Comparison of ENCODE assay signal across 12 cellular contexts in the genomic region with DNA sequence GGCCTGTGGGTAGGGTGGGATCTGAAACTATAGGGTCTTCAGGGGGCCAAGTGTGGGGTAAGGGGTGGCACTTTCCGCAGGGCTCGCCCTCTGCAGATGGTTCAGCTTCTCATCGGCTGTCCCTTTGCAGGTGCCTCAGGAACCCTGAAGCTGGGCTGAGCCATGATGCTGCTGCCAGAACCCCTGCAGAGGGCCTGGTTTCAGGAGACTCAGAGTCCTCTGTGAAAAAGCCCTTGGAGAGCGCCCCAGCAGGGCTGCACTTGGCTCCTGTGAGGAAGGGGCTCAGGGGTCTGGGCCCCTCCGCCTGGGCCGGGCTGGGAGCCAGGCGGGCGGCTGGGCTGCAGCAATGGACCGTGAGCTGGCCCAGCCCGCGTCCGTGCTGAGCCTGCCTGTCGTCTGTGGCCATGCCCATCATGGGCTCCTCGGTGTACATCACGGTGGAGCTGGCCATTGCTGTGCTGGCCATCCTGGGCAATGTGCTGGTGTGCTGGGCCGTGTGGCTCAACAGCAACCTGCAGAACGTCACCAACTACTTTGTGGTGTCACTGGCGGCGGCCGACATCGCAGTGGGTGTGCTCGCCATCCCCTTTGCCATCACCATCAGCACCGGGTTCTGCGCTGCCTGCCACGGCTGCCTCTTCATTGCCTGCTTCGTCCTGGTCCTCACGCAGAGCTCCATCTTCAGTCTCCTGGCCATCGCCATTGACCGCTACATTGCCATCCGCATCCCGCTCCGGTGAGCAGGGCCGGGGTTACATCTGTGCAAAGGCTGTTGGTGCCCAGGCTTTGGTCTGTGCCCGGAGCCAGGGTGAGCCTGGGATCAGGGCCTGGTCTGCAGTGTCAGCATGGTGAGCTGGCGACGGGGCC. TPM values are rescaled to one million over a fixed set of nuclear protein-coding genes. Genes with fewer than 3 reads are reported as not detected.
DNase-seq lines count a peak whose midpoint lies in the region; ATAC-seq, FAIRE-seq and TF ChIP-seq lines count a peak whose summit lies in the region.
"Had no signal": no experiment of that assay in that cellular context is flagged by ENCODE, and none has a peak within 500 bp of the region (broad histone marks: within the 10 kb centered on the region; RNA-seq: fewer than 3 reads in every experiment).

No MANE protein-coding gene starts in this region.

- H3K27me3 ChIP-seq in HepG2 (ENCODE audit: control insufficient read depth in 1 of 2, insufficient read depth in 2 of 2, low read length in 2 of 2), result no peaks in the 10 kb centered on the region
- no peaks in the 10 kb centered on the region for H3K27me3 ChIP-seq in thymus (ENCODE audit: control insufficient read depth, insufficient read depth)
- H3K27me3 ChIP-seq in brain microvascular endothelial cell (replicated peaks), result no peaks in the 10 kb centered on the region
- H3K27me3 ChIP-seq: cardiac muscle cell had no signal

- no peak for DNase-seq in activated T-cell treated with anti-CD3 and anti-CD28 coated beads, Interleukin-2, amount 50 U/mL, for 72 hours
- no peak for DNase-seq in activated T-cell treated with anti-CD3 and anti-CD28 coated beads for 4 hours
- no peak for DNase-seq in activated CD4-positive, alpha-beta memory T cell treated with anti-CD3 and anti-CD28 coated beads, Interleukin-2, amount 10 ng/mL, durations not matched to agents 7 days and 5 days
- no peak for DNase-seq in HepG2 (ENCODE audit: low spot score)
- no peak for DNase-seq in midbrain (lab: John Stamatoyannopoulos, UW)
- DNase-seq in brain microvascular endothelial cell, result no peak
- no peak for DNase-seq in activated effector memory CD4-positive, alpha-beta T cell treated with Interleukin-2 at 50 U/mL for 16 hours
- DNase-seq: foreskin melanocyte, NCI-H1694 treated with DMSO at 0.1 percent for 48 hours had no signal

- FAIRE-seq in HepG2 (lab: Jason Lieb, UNC), result no peak

- no peak for ATAC-seq in activated T-cell treated with anti-CD3 and anti-CD28 coated beads, Interleukin-2, amount 50 U/mL, for 72 hours (replicated peaks in 1 of 2)
- ATAC-seq in HepG2, result no peak

- no peaks in the 10 kb centered on the region for H4K20me1 ChIP-seq in HepG2 (ENCODE audit: insufficient read depth, low read length)

- peaks cover 24% of the 10 kb centered on the region for H3K4me1 ChIP-seq in HepG2 (ENCODE audit: insufficient read depth, low read length)
- peaks cover 79% of the 10 kb centered on the region for H3K4me1 ChIP-seq in thymus (ENCODE audit: control insufficient read depth, insufficient read depth, low read length)

- no peaks in the 10 kb centered on the region for H3K9me3 Mint-ChIP-seq in activated T-cell treated with anti-CD3 and anti-CD28 coated beads, Interleukin-2, amount 50 U/mL, for 72 hours
- H3K9me3 Mint-ChIP-seq in activated CD4-positive, alpha-beta memory T cell treated with anti-CD3 and anti-CD28 coated beads, Interleukin-2, amount 10 ng/mL, durations not matched to agents 7 days and 5 days, result no peaks in the 10 kb centered on the region

- no peak overlapping the region for H2AFZ ChIP-seq in HepG2 (ENCODE audit: low read length)

- CTCF ChIA-PET in activated CD4-positive, alpha-beta memory T cell treated with anti-CD3 and anti-CD28 coated beads, Interleukin-2, amount 10 ng/mL, durations not matched to agents 7 days and 5 days (lab: Charles Lee), result interaction anchor here (1.2 to 2.0 kb wide), 2 partner anchors 9 to 69 kb away, joined by 3 to 7 read pairs; no protein-coding TSS in a partner anchor
- CTCF ChIA-PET in HepG2 (lab: Yijun Ruan, JAX; ENCODE audit: low intra/inter-chr PET ratio, low total read pairs), result no interaction called here

- TF ChIP-seq POLR2A in HepG2 (IDR thresholded peaks at IDR 0.05; ENCODE audit: insufficient read depth in 1 of 2, low read depth in 2 of 2, low read length in 2 of 2), result no peak

- H3K36me3 Mint-ChIP-seq in activated T-cell treated with anti-CD3 and anti-CD28 coated beads, Interleukin-2, amount 50 U/mL, for 72 hours (ENCODE audit: insufficient read depth in 2 of 2), result peaks cover 5 to 11% of the 10 kb centered on the region in 2 donors
- peaks cover 22% of the 10 kb centered on the region for H3K36me3 Mint-ChIP-seq in activated CD4-positive, alpha-beta memory T cell treated with anti-CD3 and anti-CD28 coated beads, Interleukin-2, amount 10 ng/mL, durations not matched to agents 7 days and 5 days (ENCODE audit: low read depth)

- H3K4me2 ChIP-seq in HepG2 (ENCODE audit: low read depth, low read length), result no peak overlapping the region

- no peak overlapping the region for H3K27ac ChIP-seq in HepG2 (ENCODE audit: extremely low read length, insufficient read depth, low read length)
- peak overlapping the region; percentile 96 for H3K27ac ChIP-seq in thymus (ENCODE audit: low read depth)
- H3K27ac ChIP-seq in brain microvascular endothelial cell, result no peak overlapping the region
- H3K27ac ChIP-seq: cardiac muscle cell had no signal

- no peak overlapping the region for H3K9ac ChIP-seq in HepG2 (ENCODE audit: insufficient read depth, low read depth, low read length)

- POLR2A ChIA-PET in activated CD4-positive, alpha-beta memory T cell treated with anti-CD3 and anti-CD28 coated beads, Interleukin-2, amount 10 ng/mL, durations not matched to agents 7 days and 5 days (lab: Charles Lee), result interaction anchor here (1.6 kb wide), 1 partner anchor 122 kb away, joined by 5 read pairs; a partner anchor contains a TSS
- POLR2A ChIA-PET in HepG2 (lab: Yijun Ruan, JAX), result no interaction called here

- no peak for TF ChIP-seq CTCF in HepG2 (CRISPR knock-in tag; IDR thresholded peaks at IDR 0.05)
- TF ChIP-seq CTCF in brain microvascular endothelial cell (IDR thresholded peaks at IDR 0.05; ENCODE audit: low read depth, low read length, missing control alignments), result no peak

- peak overlapping the region; percentile 38 for H3K27ac Mint-ChIP-seq in activated T-cell treated with anti-CD3 and anti-CD28 coated beads, Interleukin-2, amount 50 U/mL, for 72 hours
- peak overlapping the region; percentile 92 for H3K27ac Mint-ChIP-seq in activated CD4-positive, alpha-beta memory T cell treated with anti-CD3 and anti-CD28 coated beads, Interleukin-2, amount 10 ng/mL, durations not matched to agents 7 days and 5 days

- TF ChIP-seq EP300 in HepG2 (IDR thresholded peaks at IDR 0.05; ENCODE audit: low read depth in 2 of 2, low read length in 2 of 2) (no peak), HepG2 (CRISPR knock-in tag; IDR thresholded peaks at IDR 0.05; ENCODE audit: borderline replicate concordance) (no peak)

- WGBS in HepG2 (ENCODE audit: low lambda C conversion rate), result 96% methylated on average over 15 of the region's 36 CpGs
- 91% methylated on average over 36 of the region's 36 CpGs for WGBS in thymus

- H3K9me3 ChIP-seq in HepG2 (ENCODE audit: low read length) (no peaks in the 10 kb centered on the region), thymus (ENCODE audit: control insufficient read depth) (no peaks in the 10 kb centered on the region)

- peak overlapping the region; percentile 80 to 88 for H3K4me3 Mint-ChIP-seq in activated T-cell treated with anti-CD3 and anti-CD28 coated beads, Interleukin-2, amount 50 U/mL, for 72 hours
- no peak overlapping the region for H3K4me3 Mint-ChIP-seq in activated CD4-positive, alpha-beta memory T cell treated with anti-CD3 and anti-CD28 coated beads, Interleukin-2, amount 10 ng/mL, durations not matched to agents 7 days and 5 days

- H3K4me3 ChIP-seq in HepG2 (replicated peaks in 1 of 3; ENCODE audit: insufficient read depth in 1 of 3, low read depth in 2 of 3, low read length in 3 of 3) (no peak overlapping the region), thymus (ENCODE audit: low read length) (peak overlapping the region; percentile 87), brain microvascular endothelial cell (ENCODE audit: low read depth, low read length) (no peak overlapping the region)
- H3K4me3 ChIP-seq: cardiac muscle cell, lung had no signal

- intact Hi-C loops in HepG2 (cut with micrococcal nuclease; ENCODE audit: unreplicated experiment), result no loop called here

- in situ Hi-C loops in HepG2 (cut with HindIII; ENCODE audit: extremely low pct_ligation_motif_present, low pct_unique_long_range_greater_than_20kb), result no loop called here
- in situ Hi-C loops in brain microvascular endothelial cell (cut with HindIII; ENCODE audit: low pct_ligation_motif_present, low sequenced_read_pairs), result no loop called here

- no peaks in the 10 kb centered on the region for H3K27me3 Mint-ChIP-seq in activated T-cell treated with anti-CD3 and anti-CD28 coated beads, Interleukin-2, amount 50 U/mL, for 72 hours (ENCODE audit: low read depth)
- H3K27me3 Mint-ChIP-seq in activated CD4-positive, alpha-beta memory T cell treated with anti-CD3 and anti-CD28 coated beads, Interleukin-2, amount 10 ng/mL, durations not matched to agents 7 days and 5 days, result no peaks in the 10 kb centered on the region

- no TSS peak for BruUV-seq in HepG2 (replicated peaks; lab: Mats Ljungman, UMichigan)

- no peak for TF ChIP-seq RAD21 in HepG2 (CRISPR knock-in tag; IDR thresholded peaks at IDR 0.05)

- H3K4me1 Mint-ChIP-seq in activated T-cell treated with anti-CD3 and anti-CD28 coated beads, Interleukin-2, amount 50 U/mL, for 72 hours (ENCODE audit: low read depth), result peaks cover 97% of the 10 kb centered on the region
- H3K4me1 Mint-ChIP-seq in activated CD4-positive, alpha-beta memory T cell treated with anti-CD3 and anti-CD28 coated beads, Interleukin-2, amount 10 ng/mL, durations not matched to agents 7 days and 5 days, result peaks cover 85% of the 10 kb centered on the region

- H3K79me2 ChIP-seq in HepG2 (ENCODE audit: insufficient read depth, low read length), result no peaks in the 10 kb centered on the region

- no peaks in the 10 kb centered on the region for H3K36me3 ChIP-seq in HepG2 (replicated peaks in 1 of 2; ENCODE audit: control insufficient read depth in 1 of 2, insufficient read depth in 2 of 2, low read length in 2 of 2)
- peaks cover 46% of the 10 kb centered on the region for H3K36me3 ChIP-seq in thymus (ENCODE audit: control insufficient read depth, insufficient read depth)
- no peaks in the 10 kb centered on the region for H3K36me3 ChIP-seq in brain microvascular endothelial cell (replicated peaks)
- H3K36me3 ChIP-seq: cardiac muscle cell had no signal

RNA-seq across cellular contexts. Expression of a gene that starts 5.8 kb away (rescaled TPM):
- total RNA-seq in activated T-cell treated with anti-CD3 and anti-CD28 coated beads, Interleukin-2, amount 50 U/mL, for 72 hours, result 10 to 100 TPM; 34.6 to 41.2 TPM
- total RNA-seq in activated CD4-positive, alpha-beta memory T cell treated with anti-CD3 and anti-CD28 coated beads, Interleukin-2, amount 10 ng/mL, durations not matched to agents 7 days and 5 days, result 10 to 100 TPM; 19.7 to 19.8 TPM
- total RNA-seq in HepG2 (2016; rRNA removed; fragmentation: Illumina TruSeq; extraction: Trizol), result 3.3 and 4.0 TPM in 2 replicates
- 1.3 and 1.5 TPM in 2 replicates for total RNA-seq in HepG2 (2016; cell fraction: cytosol; rRNA removed; fragmentation: Illumina TruSeq; extraction: Trizol; ENCODE audit: low read depth)
- 3.1 and 3.5 TPM in 2 replicates for total RNA-seq in HepG2 (2016; cell fraction: insoluble cytoplasmic fraction; rRNA removed; fragmentation: Illumina TruSeq; extraction: Trizol)
- 2.9 and 5.0 TPM in 2 replicates for total RNA-seq in HepG2 (2016; cell fraction: membrane; rRNA removed; fragmentation: Illumina TruSeq; extraction: Trizol)
- total RNA-seq in HepG2 (2016; cell fraction: nucleus; rRNA removed; fragmentation: Illumina TruSeq; extraction: Trizol), result 2.4 TPM in 2 replicates
- polyA plus RNA-seq in HepG2 (2011; rRNA removed), result 5.0 and 7.3 TPM in 2 replicates
- polyA plus RNA-seq in HepG2 (2011; cell fraction: cytosol; rRNA removed), result 4.4 and 5.8 TPM in 2 replicates
- 15.5 and 20.4 TPM in 2 replicates for polyA plus RNA-seq in HepG2 (2011; cell fraction: nucleus; rRNA removed)
- 7.5 and 9.0 TPM in 2 replicates for polyA plus RNA-seq in HepG2 (2012)
- 1.3 and 1.7 TPM in 2 replicates for polyA plus RNA-seq in HepG2 (2016; cell fraction: cytosol; fragmentation: Illumina TruSeq; extraction: Trizol; ENCODE audit: low read depth)
- 3.1 and 3.9 TPM in 2 replicates for polyA plus RNA-seq in HepG2 (2016; cell fraction: insoluble cytoplasmic fraction; fragmentation: Illumina TruSeq; extraction: Trizol; ENCODE audit: low read depth)
- polyA plus RNA-seq in HepG2 (2016; cell fraction: membrane; fragmentation: Illumina TruSeq; extraction: Trizol; ENCODE audit: low read depth), result 2.3 and 3.2 TPM in 2 replicates
- 4.1 and 4.2 TPM in 2 replicates for polyA plus RNA-seq in HepG2 (2016; cell fraction: nucleus; fragmentation: Illumina TruSeq; extraction: Trizol; ENCODE audit: insufficient read depth, low read depth)
- 3.1 and 18.4 TPM in 2 replicates for polyA minus RNA-seq in HepG2 (2011; rRNA and poly(A)+ RNA removed; ENCODE audit: low replicate concordance)
- 1.4 and 2.7 TPM in 2 replicates for polyA minus RNA-seq in HepG2 (2011; cell fraction: cytosol; rRNA and poly(A)+ RNA removed)
- polyA minus RNA-seq in HepG2 (2011; cell fraction: nucleus; rRNA and poly(A)+ RNA removed), result 4.9 and 7.1 TPM in 2 replicates
- 21.8 TPM for polyA plus RNA-seq in thymus
